12 cellular contexts compared by ENCODE assay signal in the genomic region with DNA sequence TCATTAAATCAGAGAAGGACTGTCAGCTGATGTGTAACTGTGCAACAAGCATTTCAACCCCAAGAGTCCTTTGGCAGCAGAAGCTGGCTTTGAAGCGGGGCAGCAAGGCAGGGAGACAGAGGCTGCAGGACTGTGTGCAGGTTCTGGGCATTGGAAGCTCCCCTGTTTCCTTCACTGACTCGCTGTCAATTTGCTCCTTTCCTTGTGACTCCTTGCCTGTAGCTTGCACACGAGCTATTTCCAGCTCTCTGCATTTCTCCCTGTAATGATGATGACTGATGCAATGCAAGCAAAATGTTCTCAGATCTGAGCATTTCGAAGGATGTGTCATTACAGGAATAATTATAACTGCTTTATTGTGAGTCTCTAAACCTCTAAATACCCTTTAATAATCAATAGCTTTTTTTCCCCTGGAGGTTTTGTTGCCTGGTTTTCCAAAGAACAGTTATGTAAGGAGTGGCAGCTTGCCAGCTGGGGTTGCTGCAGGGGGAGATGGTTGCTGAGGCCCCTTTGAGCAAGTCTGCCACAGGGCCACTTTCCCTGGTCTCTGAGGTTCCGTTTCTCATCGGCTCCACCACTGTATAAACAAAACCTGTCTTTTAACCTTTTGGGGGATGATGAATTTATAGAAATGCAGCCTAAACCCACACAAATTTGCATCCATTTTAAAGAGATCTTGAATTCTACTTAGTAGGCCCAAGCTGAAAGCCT. TPM values are rescaled to one million over a fixed set of nuclear protein-coding genes. Genes with fewer than 3 reads are reported as not detected.
DNase-seq lines count a peak whose midpoint lies in the region; ATAC-seq, FAIRE-seq and TF ChIP-seq lines count a peak whose summit lies in the region.
"Had no signal": no experiment of that assay in that cellular context is flagged by ENCODE, and none has a peak within 500 bp of the region (broad histone marks: within the 10 kb centered on the region; RNA-seq: fewer than 3 reads in every experiment).

No MANE protein-coding gene starts in this region.

- no peak overlapping the region for H2AFZ ChIP-seq in mesenchymal stem cell (ENCODE audit: low read depth, low read length)
- H2AFZ ChIP-seq: parathyroid adenoma had no signal

- H3K27me3 ChIP-seq in left ventricle myocardium inferior (ENCODE audit: low read depth) = no peaks in the 10 kb centered on the region
- peaks cover 0 to 8% of the 10 kb centered on the region in 2 experiments for H3K27me3 ChIP-seq in mesenchymal stem cell (ENCODE audit: control insufficient read depth in 1 of 2, insufficient read depth in 1 of 2, low read length in 2 of 2)
- H3K27me3 ChIP-seq in aorta (ENCODE audit: control insufficient read depth in 1 of 2, insufficient read depth in 2 of 2, low read length in 1 of 2) = no peaks in the 10 kb centered on the region

- H2BK12ac ChIP-seq in mesenchymal stem cell (ENCODE audit: low read length in 2 of 2) = no peak overlapping the region

- H2BK120ac ChIP-seq in mesenchymal stem cell (ENCODE audit: low read depth, low read length) = no peak overlapping the region

- no peak overlapping the region for H3K14ac ChIP-seq in mesenchymal stem cell (ENCODE audit: low read length in 2 of 2)

- H3K4me3 ChIP-seq in left ventricle myocardium inferior (peak overlapping the region; percentile 57), choroid plexus epithelial cell (ENCODE audit: low read depth, low read length) (no peak overlapping the region), mesenchymal stem cell (ENCODE audit: insufficient read depth in 1 of 2, low read depth in 1 of 2, low read length in 2 of 2) (no peak overlapping the region), aorta (ENCODE audit: low read length in 2 of 2) (no peak overlapping the region)

- H4K91ac ChIP-seq in mesenchymal stem cell (ENCODE audit: low read length) = no peak overlapping the region

- peaks cover 24% of the 10 kb centered on the region for H3K4me1 ChIP-seq in left ventricle myocardium inferior
- H3K4me1 ChIP-seq in mesenchymal stem cell (ENCODE audit: control insufficient read depth, insufficient read depth, low read depth, low read length) = peaks cover 2% of the 10 kb centered on the region
- H3K4me1 ChIP-seq in aorta (ENCODE audit: control insufficient read depth in 1 of 2, insufficient read depth in 2 of 2, low read length in 2 of 2) = no peaks in the 10 kb centered on the region
- H3K4me1 ChIP-seq: parathyroid adenoma had no signal

- H3K9me3 ChIP-seq in left ventricle myocardium inferior (replicated peaks) (no peaks in the 10 kb centered on the region), mesenchymal stem cell (ENCODE audit: control insufficient read depth, low read length) (no peaks in the 10 kb centered on the region), aorta (ENCODE audit: control insufficient read depth, low read length) (no peaks in the 10 kb centered on the region)

- H3K9ac ChIP-seq in mesenchymal stem cell (ENCODE audit: low read length) = peak overlapping the region; percentile 70
- H3K9ac ChIP-seq: parathyroid adenoma had no signal

- no peak for TF ChIP-seq CTCF in left ventricle myocardium inferior (IDR thresholded peaks at IDR 0.05; ENCODE audit: borderline replicate concordance)
- no peak for TF ChIP-seq CTCF in choroid plexus epithelial cell (conservative IDR thresholded peaks at IDR 0.05; ENCODE audit: low read depth, low read length)

- H2BK15ac ChIP-seq in mesenchymal stem cell (ENCODE audit: low read depth, poor library complexity, severe bottlenecking) = no peak overlapping the region

- no peak overlapping the region for H3K4ac ChIP-seq in mesenchymal stem cell (ENCODE audit: low read depth in 1 of 2, low read length in 2 of 2)

- H2BK5ac ChIP-seq in mesenchymal stem cell (ENCODE audit: low read depth, low read length, poor library complexity, severe bottlenecking) = no peak overlapping the region

- no peak overlapping the region for H2AK5ac ChIP-seq in mesenchymal stem cell (ENCODE audit: low read length, severe bottlenecking)

- no peak overlapping the region for H4K8ac ChIP-seq in mesenchymal stem cell (ENCODE audit: low read length)

- FAIRE-seq in urothelium cell line (lab: Jason Lieb, UNC) = no peak
- FAIRE-seq: keratinocyte had no signal

- DNase-seq in left ventricle myocardium inferior = no peak
- no peak for DNase-seq in left ventricle myocardium superior
- DNase-seq in choroid plexus epithelial cell (ENCODE audit: low read depth) = peak; percentile 81
- peak; percentile 40 for DNase-seq in mesenchymal stem cell
- no peak for DNase-seq in urothelium cell line (ENCODE audit: low spot score)
- no peak for DNase-seq in aorta
- DNase-seq in NOMO-1 treated with DMSO at 0.1 percent for 48 hours (lab: John Stamatoyannopoulos, UW; ENCODE audit: unreplicated experiment) = no peak
- no peak for DNase-seq in HuH-7 (ENCODE audit: low spot score)
- DNase-seq: activated T-cell treated with anti-CD3 and anti-CD28 coated beads, Interleukin-2, amount 50 U/mL, for 1 hour; NK-92 treated with Interleukin-12 subunit alpha and Interleukin-12 subunit beta, amount 100 ng/mL, for 24 hours had no signal

- H3K27ac ChIP-seq in left ventricle myocardium inferior (replicated peaks) (peak overlapping the region; percentile 80), mesenchymal stem cell (ENCODE audit: low read length, poor library complexity, severe bottlenecking) (no peak overlapping the region), aorta (ENCODE audit: low read depth in 1 of 2, low read length in 2 of 2) (no peak overlapping the region)
- H3K27ac ChIP-seq: parathyroid adenoma had no signal

- intact Hi-C loops in left ventricle myocardium inferior (cut with micrococcal nuclease) = no loop called here
- intact Hi-C loops in left ventricle myocardium superior (cut with micrococcal nuclease) = no loop called here
- intact Hi-C loops in aorta (cut with DNase I) = no loop called here

- H3K18ac ChIP-seq in mesenchymal stem cell (ENCODE audit: low read depth in 1 of 2, low read length in 2 of 2) = no peak overlapping the region

- H3K79me1 ChIP-seq in mesenchymal stem cell (replicated peaks; ENCODE audit: low read length, poor library complexity, severe bottlenecking) = no peaks in the 10 kb centered on the region

- WGBS in mesenchymal stem cell = 100% methylated on average over 2 of the region's 6 CpGs
- WGBS in aorta, 2 donors = 41 to 58% methylated on average over 6 of the region's 6 CpGs

- ATAC-seq in left ventricle myocardium superior = no peak
- no peak for ATAC-seq in aorta (ENCODE audit: low FRiP score)

- no peak overlapping the region for H3K23ac ChIP-seq in mesenchymal stem cell (ENCODE audit: low read length in 2 of 2)

- H3K36me3 ChIP-seq in left ventricle myocardium inferior = peaks cover 5% of the 10 kb centered on the region
- peaks cover 0 to 19% of the 10 kb centered on the region in 2 experiments for H3K36me3 ChIP-seq in mesenchymal stem cell (ENCODE audit: control insufficient read depth in 1 of 2, insufficient read depth in 2 of 2, low read depth in 1 of 2, low read length in 2 of 2)
- H3K36me3 ChIP-seq in aorta (ENCODE audit: control insufficient read depth in 1 of 2, insufficient read depth in 2 of 2, low read length in 1 of 2) = no peaks in the 10 kb centered on the region

- no peak overlapping the region for H3K4me2 ChIP-seq in mesenchymal stem cell (ENCODE audit: low read length, poor library complexity, severe bottlenecking)

RNA-seq across cellular contexts. Expression of gene APOD, which starts 2.9 kb away (rescaled TPM):
- total RNA-seq in left ventricle myocardium inferior (92.5 TPM), left ventricle myocardium superior (603 TPM), aorta (100 to 1,000 TPM; 301 to 596 TPM)
- polyA plus RNA-seq in mesenchymal stem cell (2013, experiment 1 of 2) = 0.10 TPM
- 0.16 TPM for polyA plus RNA-seq in mesenchymal stem cell (2013, experiment 2 of 2)
- 10 to 100 TPM in 1 of 2 donors, 1 to 10 TPM in 1; 6.4 to 17.3 TPM for polyA plus RNA-seq in aorta
- polyA plus RNA-seq: keratinocyte had no signal

RNA-seq across cellular contexts. Expression of gene PPP1R2, which starts 37.8 kb away (rescaled TPM):
- total RNA-seq in left ventricle myocardium inferior (39.7 TPM), left ventricle myocardium superior (33.7 TPM), aorta (10 to 100 TPM; 53.0 to 55.4 TPM)
- 22.1 TPM for polyA plus RNA-seq in mesenchymal stem cell (2013, experiment 1 of 2)
- 24.1 TPM for polyA plus RNA-seq in mesenchymal stem cell (2013, experiment 2 of 2)
- polyA plus RNA-seq in aorta = 10 to 100 TPM; 31.3 to 50.0 TPM

Comparison
In these comparisons a context has a peak if more than half of its experiments do, and no peak if none do; other contexts are left out.
1. DNase-seq: peak in choroid plexus epithelial cell (single experiment) and mesenchymal stem cell (single experiment); none in left ventricle myocardium inferior (single experiment), left ventricle myocardium superior (single experiment), urothelium cell line (single experiment), aorta (0 of 2), NOMO-1 treated with DMSO at 0.1 percent for 48 hours (single experiment) and HuH-7 (single experiment).